In the genomic region with DNA sequence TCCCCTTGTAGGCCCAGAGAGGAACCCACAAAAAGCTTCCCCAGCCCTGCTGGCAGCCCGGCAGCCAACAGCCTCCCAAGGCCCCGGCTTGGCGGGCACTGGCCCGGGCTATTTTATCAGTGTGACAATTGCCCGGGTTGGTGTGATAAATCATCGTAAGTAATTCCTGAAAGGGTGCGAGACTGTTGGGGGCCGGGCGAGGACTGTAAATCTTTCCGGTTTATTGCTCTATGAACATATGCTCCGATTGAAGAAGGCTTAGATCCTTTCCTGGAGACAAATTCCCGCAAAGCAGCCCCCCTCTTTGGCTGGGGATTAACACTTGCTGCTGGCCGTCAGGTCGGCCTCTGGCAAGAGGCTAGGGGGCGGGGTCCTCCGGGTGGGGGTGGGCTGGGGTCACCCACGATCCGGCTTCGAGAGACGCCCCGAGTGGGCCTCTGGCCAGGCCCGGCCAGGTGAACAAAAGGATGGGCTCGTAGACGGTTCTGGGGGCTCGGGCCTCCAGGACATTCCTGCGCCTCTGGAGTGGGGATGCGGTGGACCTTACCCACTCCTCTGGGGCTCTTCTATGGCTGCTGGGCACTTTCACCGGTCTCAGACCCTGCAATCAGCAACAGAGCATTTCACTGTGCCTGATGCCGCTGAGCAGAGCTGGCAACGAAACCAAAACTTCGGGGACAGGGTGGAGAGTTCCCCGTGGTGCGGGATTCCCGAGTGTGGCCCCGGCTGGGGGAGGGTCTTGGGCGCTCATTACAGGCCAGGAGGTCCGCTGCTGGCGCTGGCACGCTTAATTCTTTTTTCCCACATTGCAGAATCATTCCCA, we compare ENCODE assay signal across 17 cellular contexts. TPM values are rescaled to one million over a fixed set of nuclear protein-coding genes. Genes with fewer than 3 reads are reported as not detected.
DNase-seq lines count a peak whose midpoint lies in the region; ATAC-seq and TF ChIP-seq lines count a peak whose summit lies in the region.
"Had no signal": no experiment of that assay in that cellular context is flagged by ENCODE, and none has a peak within 500 bp of the region (broad histone marks: within the 10 kb centered on the region; RNA-seq: fewer than 3 reads in every experiment).

No MANE protein-coding gene starts in this region.

- H3K4me1 ChIP-seq in testis (peaks cover 3% of the 10 kb centered on the region), foreskin keratinocyte (peaks cover 3% of the 10 kb centered on the region)

- H3K27ac ChIP-seq in testis (no peak overlapping the region), foreskin keratinocyte (no peak overlapping the region)
- H3K27ac ChIP-seq: left lung, tibial artery had no signal

- TF ChIP-seq CTCF in kidney epithelial cell (IDR thresholded peaks at IDR 0.05; ENCODE audit: insufficient read depth, low read length, poor library complexity, severe bottlenecking): no peak
- TF ChIP-seq CTCF in testis (IDR thresholded peaks at IDR 0.05): no peak
- no peak for TF ChIP-seq CTCF in foreskin keratinocyte (conservative IDR thresholded peaks at IDR 0.05)

- no peak for DNase-seq in activated T-cell treated with anti-CD3 and anti-CD28 coated beads, Interleukin-2, amount 50 U/mL, for 72 hours
- no peak for DNase-seq in activated T-cell treated with anti-CD3 and anti-CD28 coated beads, Interleukin-2, amount 50 U/mL, for 1 hour
- DNase-seq in NCI-H82 treated with DMSO at 0.1 percent for 48 hours (lab: John Stamatoyannopoulos, UW; ENCODE audit: unreplicated experiment) (peak; percentile 70), kidney epithelial cell (ENCODE audit: low read depth) (no peak), testis (no peak), cerebellum (ENCODE audit: low spot score) (no peak), foreskin keratinocyte (no peak)
- DNase-seq: activated CD4-positive, alpha-beta T cell treated with anti-CD3 and anti-CD28 coated beads, Interleukin-2, amount 50 U/mL, for 4 hours; left lung; MM.1S; SIG-M5; tibial artery had no signal

- H3K4me1 Mint-ChIP-seq in activated T-cell treated with anti-CD3 and anti-CD28 coated beads, Interleukin-2, amount 50 U/mL, for 72 hours (ENCODE audit: low read depth): peaks cover 21% of the 10 kb centered on the region

- H3K9me3 Mint-ChIP-seq in activated T-cell treated with anti-CD3 and anti-CD28 coated beads, Interleukin-2, amount 50 U/mL, for 72 hours: no peaks in the 10 kb centered on the region
- H3K9me3 Mint-ChIP-seq: dendritic cell treated with granulocyte-macrophage colony-stimulating factor and Interleukin-4, amounts not matched to agents 40 ng/mL and 50 ng/mL, for 4 days had no signal

- H3K27ac Mint-ChIP-seq in activated T-cell treated with anti-CD3 and anti-CD28 coated beads, Interleukin-2, amount 50 U/mL, for 72 hours: no peak overlapping the region
- H3K27ac Mint-ChIP-seq: activated T-helper 17 cell treated with anti-CD3 and anti-CD28 coated beads, Interleukin-2, amount 50 U/mL, for 72 hours; dendritic cell treated with granulocyte-macrophage colony-stimulating factor and Interleukin-4, amounts not matched to agents 40 ng/mL and 50 ng/mL, for 4 days had no signal

- H3K27me3 ChIP-seq in kidney epithelial cell (ENCODE audit: control insufficient read depth, insufficient read depth, low read length) (no peaks in the 10 kb centered on the region), testis (no peaks in the 10 kb centered on the region), foreskin keratinocyte (peaks cover 80% of the 10 kb centered on the region)

- ATAC-seq in activated T-cell treated with anti-CD3 and anti-CD28 coated beads, Interleukin-2, amount 50 U/mL, for 72 hours (replicated peaks in 1 of 2): no peak
- ATAC-seq in HG03159 (IDR thresholded peaks at IDR 0.05; ENCODE audit: unreplicated experiment) (no peak), foreskin keratinocyte (no peak)
- ATAC-seq: activated T-helper 17 cell treated with anti-CD3 and anti-CD28 coated beads, Interleukin-2, amount 50 U/mL, for 72 hours had no signal

- no peaks in the 10 kb centered on the region for H3K9me3 ChIP-seq in testis
- H3K9me3 ChIP-seq: left lung, tibial artery had no signal

- H3K4me3 Mint-ChIP-seq in activated T-cell treated with anti-CD3 and anti-CD28 coated beads, Interleukin-2, amount 50 U/mL, for 72 hours: peak overlapping the region; percentile 36 to 39
- H3K4me3 Mint-ChIP-seq: activated T-helper 17 cell treated with anti-CD3 and anti-CD28 coated beads, Interleukin-2, amount 50 U/mL, for 72 hours; dendritic cell treated with granulocyte-macrophage colony-stimulating factor and Interleukin-4, amounts not matched to agents 40 ng/mL and 50 ng/mL, for 4 days had no signal

- H3K27me3 Mint-ChIP-seq in activated T-cell treated with anti-CD3 and anti-CD28 coated beads, Interleukin-2, amount 50 U/mL, for 72 hours (ENCODE audit: low read depth): peaks cover 83% of the 10 kb centered on the region

- intact Hi-C loops in testis (cut with DNase I; ENCODE audit: low total_unique reads): no loop called here

- WGBS in testis, 2 donors: 48 to 54% methylated on average over 15 to 35 of the region's 39 CpGs

- TF ChIP-seq POLR2A in testis (IDR thresholded peaks at IDR 0.05): no peak

- H3K36me3 ChIP-seq in kidney epithelial cell (ENCODE audit: control insufficient read depth, insufficient read depth, low read length): no peaks in the 10 kb centered on the region
- H3K36me3 ChIP-seq in testis (ENCODE audit: low read depth, missing control alignments): no peaks in the 10 kb centered on the region
- H3K36me3 ChIP-seq: left lung had no signal

- peak overlapping the region; percentile 43 for H3K4me3 ChIP-seq in kidney epithelial cell (ENCODE audit: low read depth, low read length)
- peak overlapping the region; percentile 31 to 56 for H3K4me3 ChIP-seq in testis
- H3K4me3 ChIP-seq: left lung had no signal

- peaks cover 0 to 5% of the 10 kb centered on the region in 2 donors for H3K36me3 Mint-ChIP-seq in activated T-cell treated with anti-CD3 and anti-CD28 coated beads, Interleukin-2, amount 50 U/mL, for 72 hours (ENCODE audit: insufficient read depth in 2 of 2)

RNA-seq across cellular contexts. Expression of a gene that starts 2.0 kb away (rescaled TPM):
- total RNA-seq in activated T-cell treated with anti-CD3 and anti-CD28 coated beads, Interleukin-2, amount 50 U/mL, for 72 hours: not detected
- total RNA-seq in kidney epithelial cell (5.4 and 9.2 TPM in 2 replicates), testis (10 to 100 TPM; 14.0 to 22.3 TPM), cerebellum (not detected), foreskin keratinocyte (0.32 and 1.2 TPM in 2 replicates)
- polyA plus RNA-seq in testis (ENCODE audit: insufficient read depth, low read depth, low replicate concordance) (2.7 TPM), foreskin keratinocyte (0.23 and 0.45 TPM in 2 replicates)
- total RNA-seq: activated T-helper 17 cell treated with anti-CD3 and anti-CD28 coated beads, Interleukin-2, amount 50 U/mL, for 72 hours; fibroblast of lung; myocyte had no signal
- polyA plus RNA-seq: fibroblast of lung had no signal

RNA-seq across cellular contexts. Expression of a gene that starts 7.7 kb away (rescaled TPM):
- total RNA-seq in activated T-cell treated with anti-CD3 and anti-CD28 coated beads, Interleukin-2, amount 50 U/mL, for 72 hours: not detected
- total RNA-seq in kidney epithelial cell: 5.4 and 13.8 TPM in 2 replicates
- total RNA-seq in testis: 10 to 100 TPM; 11.5 to 13.3 TPM
- polyA plus RNA-seq in testis (ENCODE audit: insufficient read depth, low read depth, low replicate concordance): 2.7 TPM
- not detected for total RNA-seq in cerebellum
- total RNA-seq in foreskin keratinocyte: 0.32 and 0.82 TPM in 2 replicates
- polyA plus RNA-seq in foreskin keratinocyte: 0.39 and 0.83 TPM in 2 replicates
- total RNA-seq: activated T-helper 17 cell treated with anti-CD3 and anti-CD28 coated beads, Interleukin-2, amount 50 U/mL, for 72 hours; fibroblast of lung; myocyte had no signal
- polyA plus RNA-seq: fibroblast of lung had no signal

RNA-seq across cellular contexts. Expression of a gene that starts 29.4 kb away (rescaled TPM):
- total RNA-seq in activated T-cell treated with anti-CD3 and anti-CD28 coated beads, Interleukin-2, amount 50 U/mL, for 72 hours: not detected
- total RNA-seq in kidney epithelial cell (9.8 and 11.1 TPM in 2 replicates), testis (1 to 10 TPM; 5.5 to 7.6 TPM), cerebellum (not detected), foreskin keratinocyte (not detected in 2 replicates)
- polyA plus RNA-seq in testis (ENCODE audit: insufficient read depth, low read depth, low replicate concordance) (1.8 TPM), foreskin keratinocyte (0.04 TPM in 1 of 2 replicates, not detected in the other)
- total RNA-seq: activated T-helper 17 cell treated with anti-CD3 and anti-CD28 coated beads, Interleukin-2, amount 50 U/mL, for 72 hours; fibroblast of lung; myocyte had no signal
- polyA plus RNA-seq: fibroblast of lung had no signal

RNA-seq across cellular contexts. Expression of a gene that starts 29.6 kb away (rescaled TPM):
- not detected for total RNA-seq in activated T-cell treated with anti-CD3 and anti-CD28 coated beads, Interleukin-2, amount 50 U/mL, for 72 hours
- 18.1 and 22.5 TPM in 2 replicates for total RNA-seq in kidney epithelial cell
- total RNA-seq in testis: 10 to 100 TPM; 39.8 to 41.2 TPM
- polyA plus RNA-seq in testis (ENCODE audit: insufficient read depth, low read depth, low replicate concordance): 36.6 TPM
- not detected for total RNA-seq in cerebellum
- total RNA-seq in foreskin keratinocyte: 6.5 and 10.8 TPM in 2 replicates
- polyA plus RNA-seq in foreskin keratinocyte: 7.0 and 9.7 TPM in 2 replicates
- total RNA-seq: activated T-helper 17 cell treated with anti-CD3 and anti-CD28 coated beads, Interleukin-2, amount 50 U/mL, for 72 hours; fibroblast of lung had no signal
- polyA plus RNA-seq: fibroblast of lung had no signal

RNA-seq across cellular contexts. Expression of a gene that starts 36.5 kb away (rescaled TPM):
- total RNA-seq in activated T-cell treated with anti-CD3 and anti-CD28 coated beads, Interleukin-2, amount 50 U/mL, for 72 hours: not detected
- total RNA-seq in kidney epithelial cell (11.6 and 12.2 TPM in 2 replicates), testis (10 to 100 TPM; 15.7 to 21.2 TPM), cerebellum (not detected), foreskin keratinocyte (0.14 and 0.37 TPM in 2 replicates)
- polyA plus RNA-seq in testis (ENCODE audit: insufficient read depth, low read depth, low replicate concordance) (8.2 TPM), foreskin keratinocyte (0.21 and 0.47 TPM in 2 replicates)
- total RNA-seq: activated T-helper 17 cell treated with anti-CD3 and anti-CD28 coated beads, Interleukin-2, amount 50 U/mL, for 72 hours; fibroblast of lung had no signal
- polyA plus RNA-seq: fibroblast of lung had no signal
